In genomic region chr6:101980924-101981323, GRCh38 we compare ENCODE assay signal across 21 cellular contexts.
"Had no signal": no experiment of that assay in that cellular context is flagged by ENCODE, and none has a peak within 500 bp of the region (broad histone marks: within the 10 kb centered on the region; RNA-seq: fewer than 3 reads in every experiment).

No MANE protein-coding gene starts in this region.

- H3K36me3 ChIP-seq: MG63 had no signal

- DNase-seq: KBM-7, MG63, NCI-H1092, NCI-H1105 treated with DMSO at 0.1 percent for 48 hours, NCI-H1417 treated with DMSO at 0.1 percent for 48 hours, NCI-H146, NCI-H1694 treated with DMSO at 0.1 percent for 48 hours, NCI-H1930, NCI-H2081, NCI-H2107, NCI-H226, NCI-H446, NCI-H510A, NCI-H524 treated with DMSO at 0.1 percent for 48 hours, NCI-H69, NCI-H774, SHP77, SW 1271 had no signal

- H3K9me3 ChIP-seq: MG63 had no signal

- H3K4me3 ChIP-seq: MG63 had no signal

- H3K27me3 ChIP-seq: MG63 had no signal

- H3K27ac ChIP-seq: HL-60, RWPE1 had no signal

- FAIRE-seq: HTR-8/SVneo had no signal
